8 cellular contexts compared by ENCODE assay signal in the genomic region with DNA sequence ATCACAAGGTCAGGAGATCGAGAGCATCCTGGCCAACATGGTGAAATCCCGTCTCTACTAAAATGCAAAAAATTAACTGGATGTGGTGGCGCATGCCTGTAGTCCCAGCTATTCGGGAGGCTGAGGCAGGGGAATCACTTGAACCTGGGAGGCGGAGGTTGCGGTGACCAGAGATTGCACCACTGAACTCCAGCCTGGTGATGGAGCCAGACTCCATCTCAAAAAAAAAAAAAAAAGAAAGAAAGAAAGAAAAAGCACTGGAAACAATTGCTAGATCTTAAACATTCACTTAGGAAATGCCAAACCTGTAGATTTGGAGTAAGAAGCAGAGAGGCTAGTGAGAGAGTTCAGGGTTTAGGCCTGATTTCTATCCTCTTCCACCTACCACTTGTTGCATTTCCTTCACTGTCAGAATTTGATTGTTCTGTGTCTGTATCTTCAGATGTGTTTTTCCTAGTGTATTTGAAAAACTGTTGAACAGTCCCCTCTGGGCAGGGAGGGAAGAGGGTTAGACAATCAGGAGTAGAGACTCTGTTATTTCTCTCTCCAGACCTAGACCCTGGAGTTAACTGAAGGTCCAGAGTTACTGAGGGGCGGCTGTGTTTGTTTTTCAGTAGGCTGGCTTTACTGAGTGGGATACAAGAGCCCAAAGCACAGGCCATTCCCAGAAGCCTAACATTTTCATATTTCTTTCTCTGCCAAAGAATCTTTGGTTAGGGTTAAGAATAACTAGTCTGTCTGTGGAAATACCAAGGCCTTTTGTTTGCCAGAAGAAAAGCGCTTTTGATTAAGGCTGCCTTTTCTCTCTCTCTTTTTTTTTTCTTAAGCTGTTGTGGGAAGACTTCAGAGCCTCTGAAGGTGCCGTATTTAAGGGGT. TPM values are rescaled to one million over a fixed set of nuclear protein-coding genes. Genes with fewer than 3 reads are reported as not detected.
A peak's percentile ranks its signal among the peaks of the same experiment; 100 is the strongest.
DNase-seq lines count a peak whose midpoint lies in the region; ATAC-seq and TF ChIP-seq lines count a peak whose summit lies in the region.

No MANE protein-coding gene starts in this region.

- WGBS in aorta, 2 donors: 61 to 62% methylated on average over 9 of the region's 9 CpGs

- ATAC-seq in Right ventricle myocardium inferior (peak; percentile 35), aorta (ENCODE audit: low FRiP score) (peak; percentile 51)
- ATAC-seq in activated CD4-positive, alpha-beta T cell treated with anti-CD3 and anti-CD28 coated beads for 36 hours: no peak

- peak overlapping the region; percentile 1 for H3K4me3 Mint-ChIP-seq in nephron progenitor cell
- H3K4me3 Mint-ChIP-seq in activated CD4-positive, alpha-beta T cell treated with anti-CD3 and anti-CD28 coated beads for 36 hours: no peak overlapping the region

- no peaks in the 10 kb centered on the region for H3K9me3 Mint-ChIP-seq in nephron progenitor cell
- no peaks in the 10 kb centered on the region for H3K9me3 Mint-ChIP-seq in activated CD4-positive, alpha-beta T cell treated with anti-CD3 and anti-CD28 coated beads for 36 hours (ENCODE audit: low read depth)

- no peaks in the 10 kb centered on the region for H3K36me3 Mint-ChIP-seq in nephron progenitor cell (ENCODE audit: low read depth)
- no peaks in the 10 kb centered on the region for H3K36me3 Mint-ChIP-seq in activated CD4-positive, alpha-beta T cell treated with anti-CD3 and anti-CD28 coated beads for 36 hours (ENCODE audit: low read depth)

- H3K9me3 ChIP-seq in aorta (ENCODE audit: control insufficient read depth, low read length): no peaks in the 10 kb centered on the region

- DNase-seq in Right ventricle myocardium inferior (ENCODE audit: missing footprints): no peak
- DNase-seq in cardiac septum (ENCODE audit: low spot score): no peak
- peak; percentile 67 for DNase-seq in fibroblast of the aortic adventitia (ENCODE audit: low read depth)
- DNase-seq in nephron progenitor cell: no peak
- no peak for DNase-seq in aorta
- no peak for DNase-seq in activated CD4-positive, alpha-beta T cell treated with anti-CD3 and anti-CD28 coated beads for 36 hours
- DNase-seq in middle frontal gyrus (ENCODE audit: extremely low spot score, low spot score): no peak
- no peak for DNase-seq in GM10266 (ENCODE audit: extremely low spot score)

- POLR2A ChIA-PET in activated CD4-positive, alpha-beta T cell treated with anti-CD3 and anti-CD28 coated beads for 36 hours (lab: Charles Lee): interaction anchor here (0.6 kb wide), 1 partner anchor 164 kb away, joined by 6 read pairs; no protein-coding TSS in a partner anchor

- CTCF ChIA-PET in activated CD4-positive, alpha-beta T cell treated with anti-CD3 and anti-CD28 coated beads for 36 hours (lab: Charles Lee): interaction anchor here (1.0 to 1.1 kb wide), 2 partner anchors 11 to 74 kb away, joined by 3 to 7 read pairs; no protein-coding TSS in a partner anchor

- H3K27me3 ChIP-seq in aorta (ENCODE audit: control insufficient read depth in 1 of 2, insufficient read depth in 2 of 2, low read length in 1 of 2): no peaks in the 10 kb centered on the region

- H3K27ac Mint-ChIP-seq in nephron progenitor cell: peak overlapping the region; percentile 97
- no peak overlapping the region for H3K27ac Mint-ChIP-seq in activated CD4-positive, alpha-beta T cell treated with anti-CD3 and anti-CD28 coated beads for 36 hours

- H3K36me3 ChIP-seq in aorta (ENCODE audit: control insufficient read depth in 1 of 2, insufficient read depth in 2 of 2, low read length in 1 of 2): no peaks in the 10 kb centered on the region

- H3K4me1 ChIP-seq in aorta (ENCODE audit: control insufficient read depth in 1 of 2, insufficient read depth in 2 of 2, low read length in 2 of 2): peaks cover 7 to 16% of the 10 kb centered on the region in 2 donors

- H3K27me3 Mint-ChIP-seq in nephron progenitor cell (ENCODE audit: low read depth, poor library complexity): peaks cover under 1% of the 10 kb centered on the region
- no peaks in the 10 kb centered on the region for H3K27me3 Mint-ChIP-seq in activated CD4-positive, alpha-beta T cell treated with anti-CD3 and anti-CD28 coated beads for 36 hours

- H3K27ac ChIP-seq in aorta (ENCODE audit: low read depth in 1 of 2, low read length in 2 of 2): peak overlapping the region; percentile 82 to 93

- TF ChIP-seq CTCF in fibroblast of the aortic adventitia (IDR thresholded peaks at IDR 0.05; ENCODE audit: insufficient read depth, low read length): peak; percentile 11
- no peak for TF ChIP-seq CTCF in nephron progenitor cell (IDR thresholded peaks at IDR 0.05)
- TF ChIP-seq CTCF in GM10266 (IDR thresholded peaks at IDR 0.05; ENCODE audit: control insufficient read depth, insufficient read depth, low read depth, missing control alignments): no peak

- H3K4me3 ChIP-seq in fibroblast of the aortic adventitia (ENCODE audit: low read depth, low read length) (no peak overlapping the region), aorta (ENCODE audit: low read length in 2 of 2) (no peak overlapping the region)

- peaks cover 91% of the 10 kb centered on the region for H3K4me1 Mint-ChIP-seq in nephron progenitor cell
- H3K4me1 Mint-ChIP-seq in activated CD4-positive, alpha-beta T cell treated with anti-CD3 and anti-CD28 coated beads for 36 hours: no peaks in the 10 kb centered on the region

- intact Hi-C loops in Right ventricle myocardium inferior (cut with DNase I): no loop called here
- intact Hi-C loops in cardiac septum (cut with DNase I): no loop called here
- intact Hi-C loops in aorta (cut with DNase I): loop anchor here in 1 of 2 donors (5.0 kb wide), 1 partner anchor 66 kb away; no protein-coding TSS in a partner anchor
- intact Hi-C loops in activated CD4-positive, alpha-beta T cell treated with anti-CD3 and anti-CD28 coated beads for 36 hours (cut with DNase I, micrococcal nuclease): no loop called here

RNA-seq across cellular contexts. Expression of gene MACF1, which starts 31.1 kb away (rescaled TPM):
- 217 TPM for total RNA-seq in Right ventricle myocardium inferior
- total RNA-seq in cardiac septum: 331 TPM
- total RNA-seq in fibroblast of the aortic adventitia (ENCODE audit: low replicate concordance): 284 and 368 TPM in 2 replicates
- 100 to 1,000 TPM; 613 to 785 TPM for total RNA-seq in aorta
- polyA plus RNA-seq in aorta: 100 to 1,000 TPM in 1 of 2 donors, 10 to 100 TPM in 1; 38.9 to 159 TPM
- total RNA-seq in activated CD4-positive, alpha-beta T cell treated with anti-CD3 and anti-CD28 coated beads for 36 hours: 100 to 1,000 TPM; 192 to 195 TPM
